In genomic region chr6:158793432-158793831, GRCh38 we compare ENCODE assay signal across 8 cellular contexts. TPM values are rescaled to one million over a fixed set of nuclear protein-coding genes. Genes with fewer than 3 reads are reported as not detected.
A peak's percentile ranks its signal among the peaks of the same experiment; 100 is the strongest.
DNase-seq lines count a peak whose midpoint lies in the region; ATAC-seq, FAIRE-seq and TF ChIP-seq lines count a peak whose summit lies in the region.

No MANE protein-coding gene starts in this region.

- H3K9me3 Mint-ChIP-seq in stimulated activated effector memory CD8-positive, alpha-beta T cell treated with anti-CD3 and anti-CD28 coated beads, Interleukin-12 subunit alpha, Interleukin-12 subunit beta, amount 100 ng/mL, for 72 hours = no peaks in the 10 kb centered on the region

- no peak for TF ChIP-seq POLR2A in GM12892 (IDR thresholded peaks at IDR 0.05; ENCODE audit: low read depth, low read length)

- DNase-seq in AG04450 (ENCODE audit: low read depth, low spot score) = no peak
- no peak for DNase-seq in GM12892 (ENCODE audit: insufficient read length)
- DNase-seq in RPMI7951 (ENCODE audit: low read depth) = peak; percentile 69
- DNase-seq in fibroblast of peridontal ligament (ENCODE audit: extremely low read depth) = peak; percentile 69
- no peak for DNase-seq in stimulated activated effector memory CD8-positive, alpha-beta T cell treated with anti-CD3 and anti-CD28 coated beads, Interleukin-12 subunit alpha, Interleukin-12 subunit beta, amount 100 ng/mL, for 72 hours (ENCODE audit: low spot score in 2 of 2)
- DNase-seq in NOMO-1 (lab: John Stamatoyannopoulos, UW; ENCODE audit: unreplicated experiment in 2 of 2) = no peak
- no peak for DNase-seq in medulla oblongata (ENCODE audit: extremely low spot score)

- H3K27ac ChIP-seq in AG04450 (ENCODE audit: low read depth, low read length) = no peak overlapping the region

- ATAC-seq in HG02885 (IDR thresholded peaks at IDR 0.05; ENCODE audit: poor library complexity, unreplicated experiment) = peak; percentile 77
- ATAC-seq in stimulated activated effector memory CD8-positive, alpha-beta T cell treated with anti-CD3 and anti-CD28 coated beads, Interleukin-12 subunit alpha, Interleukin-12 subunit beta, amount 100 ng/mL, for 72 hours = peak; percentile 77

- TF ChIP-seq CTCF in AG04450 (IDR thresholded peaks at IDR 0.05; ENCODE audit: low read depth, low read length) = peak; percentile 63

- H3K36me3 Mint-ChIP-seq in stimulated activated effector memory CD8-positive, alpha-beta T cell treated with anti-CD3 and anti-CD28 coated beads, Interleukin-12 subunit alpha, Interleukin-12 subunit beta, amount 100 ng/mL, for 72 hours = peaks cover 70% of the 10 kb centered on the region

- no peak overlapping the region for H3K4me3 Mint-ChIP-seq in stimulated activated effector memory CD8-positive, alpha-beta T cell treated with anti-CD3 and anti-CD28 coated beads, Interleukin-12 subunit alpha, Interleukin-12 subunit beta, amount 100 ng/mL, for 72 hours

- no peak overlapping the region for H3K4me3 ChIP-seq in AG04450 (ENCODE audit: low read depth, low read length)

- CTCF ChIA-PET in AG04450 (lab: Charles Lee) = interaction anchor here (0.6 to 4.6 kb wide), 11 partner anchors 13 to 342 kb away, joined by 3 to 47 read pairs (median 4); partner anchors contain the start of gene RSPH3

- H3K9me3 ChIP-seq in AG04450 (ENCODE audit: control insufficient read depth, insufficient read depth, low read length) = no peaks in the 10 kb centered on the region

- H3K27me3 ChIP-seq in AG04450 (ENCODE audit: control insufficient read depth, insufficient read depth, low read length) = no peaks in the 10 kb centered on the region

- FAIRE-seq in GM12892 (lab: Jason Lieb, UNC) = peak; percentile 54

- POLR2A ChIA-PET in AG04450 (lab: Yijun Ruan, JAX) = no interaction called here

- no peak overlapping the region for H3K27ac Mint-ChIP-seq in stimulated activated effector memory CD8-positive, alpha-beta T cell treated with anti-CD3 and anti-CD28 coated beads, Interleukin-12 subunit alpha, Interleukin-12 subunit beta, amount 100 ng/mL, for 72 hours

- H3K4me1 Mint-ChIP-seq in stimulated activated effector memory CD8-positive, alpha-beta T cell treated with anti-CD3 and anti-CD28 coated beads, Interleukin-12 subunit alpha, Interleukin-12 subunit beta, amount 100 ng/mL, for 72 hours = peaks cover 88% of the 10 kb centered on the region

RNA-seq across cellular contexts. Expression of gene EZR, which starts 25.7 kb away (rescaled TPM):
- polyA plus RNA-seq in AG04450 (2011; rRNA removed) = 56.7 and 61.2 TPM in 2 replicates
- 58.7 and 59.5 TPM in 2 replicates for polyA minus RNA-seq in AG04450 (2011; rRNA and poly(A)+ RNA removed)
- polyA plus RNA-seq in GM12892 (2012; ENCODE audit: missing spikeins) = 137 TPM
- 95.6 and 104 TPM in 2 replicates for total RNA-seq in RPMI7951 (2014; rRNA removed; shearing (Covaris generic))

Comparison
In these comparisons a context has a peak if more than half of its experiments do, and no peak if none do; other contexts are left out.
1. DNase-seq: peak in RPMI7951 (single experiment) and fibroblast of peridontal ligament (single experiment); none in AG04450 (single experiment), GM12892 (single experiment), stimulated activated effector memory CD8-positive, alpha-beta T cell treated with anti-CD3 and anti-CD28 coated beads, Interleukin-12 subunit alpha, Interleukin-12 subunit beta, amount 100 ng/mL, for 72 hours (0 of 2), NOMO-1 (0 of 2) and medulla oblongata (single experiment).